8 cellular contexts compared by ENCODE assay signal in genomic region chr15:90004671-90005070, GRCh38. TPM values are rescaled to one million over a fixed set of nuclear protein-coding genes. Genes with fewer than 3 reads are reported as not detected.
A peak's percentile ranks its signal among the peaks of the same experiment; 100 is the strongest.
DNase-seq lines count a peak whose midpoint lies in the region; ATAC-seq, FAIRE-seq and TF ChIP-seq lines count a peak whose summit lies in the region.

No MANE protein-coding gene starts in this region.

- no peak for TF ChIP-seq RAD21 in A549 (conservative IDR thresholded peaks at IDR 0.05 in 1 of 2, IDR thresholded peaks at IDR 0.05 in 1 of 2)

- POLR2A ChIA-PET in A549 (lab: Yijun Ruan, JAX): interaction anchor here (0.5 to 1.1 kb wide), 3 partner anchors 66 to 111 kb away, joined by 3 to 4 read pairs (median 3); partner anchors contain the start of gene AP3S2

- H3K9me3 ChIP-seq in A549: no peaks in the 10 kb centered on the region
- H3K9me3 ChIP-seq in Karpas-422 (ENCODE audit: low read length): no peaks in the 10 kb centered on the region; the same call in 1 of the 2 replicates
- H3K9me3 ChIP-seq in right lobe of liver: no peaks in the 10 kb centered on the region

- WGBS in A549 (ENCODE audit: missing lambda C conversion rate): 50% methylated on average over 8 of the region's 8 CpGs
- 61% methylated on average over 8 of the region's 8 CpGs for WGBS in right lobe of liver (ENCODE audit: insufficient coverage, low coverage, low lambda C conversion rate, missing lambda C conversion rate)

- no peaks in the 10 kb centered on the region for H3K27me3 ChIP-seq in Karpas-422 (ENCODE audit: low read length)
- H3K27me3 ChIP-seq in right lobe of liver: no peaks in the 10 kb centered on the region

- no peak for TF ChIP-seq CTCF in A549 (IDR thresholded peaks at IDR 0.05)
- TF ChIP-seq CTCF in astrocyte of the spinal cord (IDR thresholded peaks at IDR 0.05; ENCODE audit: low read depth, low read length): no peak
- TF ChIP-seq CTCF in right lobe of liver (IDR thresholded peaks at IDR 0.05): no peak

- H3K4me3 Mint-ChIP-seq in stimulated activated naive B cell treated with anti-CD40 and anti-IgM and Interleukin-4, amounts not matched to agents 10 μg/mL and 1 μg/mL and 100 μg/mL, for 72 hours: peak overlapping the region; percentile 19 to 36

- ATAC-seq in A549 (peak; percentile 54 to 60; a peak in 4 of 6 replicates), right lobe of liver (peak in 2 of 4 donors; percentile 8 to 56), HG02981 (IDR thresholded peaks at IDR 0.05; ENCODE audit: unreplicated experiment) (no peak)
- no peak for ATAC-seq in stimulated activated naive B cell treated with anti-CD40 and anti-IgM and Interleukin-4, amounts not matched to agents 10 μg/mL and 1 μg/mL and 100 μg/mL, for 72 hours (replicated peaks)

- H3K79me2 ChIP-seq in Karpas-422 (ENCODE audit: low read length): peaks cover 78% of the 10 kb centered on the region

- H3K9ac ChIP-seq in Karpas-422 (ENCODE audit: low read length): peak overlapping the region; percentile 2; the same call in 1 of the 2 replicates

- H3K27ac ChIP-seq in A549: peak overlapping the region; percentile 46 to 97; a peak in 5 of 6 replicates
- peak overlapping the region; percentile 81; the same call in 1 of the 2 replicates for H3K27ac ChIP-seq in Karpas-422 (ENCODE audit: low read length)
- H3K27ac ChIP-seq in right lobe of liver: peak overlapping the region in 2 of 3 donors; percentile 87 to 98

- intact Hi-C loops in right lobe of liver (cut with DNase I): no loop called here

- H2AFZ ChIP-seq in Karpas-422 (ENCODE audit: low read length): no peak overlapping the region

- H3K4me1 ChIP-seq in A549: peaks cover 46% of the 10 kb centered on the region
- H3K4me1 ChIP-seq in Karpas-422 (ENCODE audit: low read length): peaks cover 65% of the 10 kb centered on the region
- H3K4me1 ChIP-seq in right lobe of liver: peaks cover 0 to 25% (median 0%) of the 10 kb centered on the region in 4 donors

- no peaks in the 10 kb centered on the region for H3K9me2 ChIP-seq in Karpas-422 (replicated peaks; ENCODE audit: insufficient read depth, low read length)

- H3K4me1 Mint-ChIP-seq in stimulated activated naive B cell treated with anti-CD40 and anti-IgM and Interleukin-4, amounts not matched to agents 10 μg/mL and 1 μg/mL and 100 μg/mL, for 72 hours: peaks cover 38 to 76% of the 10 kb centered on the region in 2 donors

- H3K9me3 Mint-ChIP-seq in stimulated activated naive B cell treated with anti-CD40 and anti-IgM and Interleukin-4, amounts not matched to agents 10 μg/mL and 1 μg/mL and 100 μg/mL, for 72 hours: peaks cover 2 to 3% of the 10 kb centered on the region in 2 donors

- H3K36me3 ChIP-seq in Karpas-422 (ENCODE audit: insufficient read depth, low read length) (peaks cover 15% of the 10 kb centered on the region), right lobe of liver (no peaks in the 10 kb centered on the region)

- H3K4me3 ChIP-seq in A549: no peak overlapping the region
- no peak overlapping the region for H3K4me3 ChIP-seq in Karpas-422 (ENCODE audit: low read length)
- no peak overlapping the region for H3K4me3 ChIP-seq in astrocyte of the spinal cord (ENCODE audit: low read depth, low read length)
- H3K4me3 ChIP-seq in right lobe of liver: no peak overlapping the region

- no peak for TF ChIP-seq EP300 in A549 (IDR thresholded peaks at IDR 0.05)

- 0 out of 2 replicates have a peak, but pooled peaks cover 5% of the 10 kb centered on the region for H4K20me1 ChIP-seq in Karpas-422 (ENCODE audit: insufficient read depth, low read depth, low read length)

- in situ Hi-C loops in astrocyte of the spinal cord (cut with HindIII; ENCODE audit: low sequenced_read_pairs): no loop called here

- H3K27me3 Mint-ChIP-seq in stimulated activated naive B cell treated with anti-CD40 and anti-IgM and Interleukin-4, amounts not matched to agents 10 μg/mL and 1 μg/mL and 100 μg/mL, for 72 hours: no peaks in the 10 kb centered on the region

- no peak for TF ChIP-seq POLR2A in A549 (IDR thresholded peaks at IDR 0.05; ENCODE audit: low read length)
- TF ChIP-seq POLR2A in right lobe of liver (IDR thresholded peaks at IDR 0.05): peak; percentile 32

- peak overlapping the region; percentile 63 for H3K4me2 ChIP-seq in A549
- H3K4me2 ChIP-seq in Karpas-422 (ENCODE audit: low read depth, low read length, poor library complexity, severe bottlenecking): peak overlapping the region; percentile 91

- peak overlapping the region; percentile 76 for H3K27ac Mint-ChIP-seq in stimulated activated naive B cell treated with anti-CD40 and anti-IgM and Interleukin-4, amounts not matched to agents 10 μg/mL and 1 μg/mL and 100 μg/mL, for 72 hours

- peaks cover 19 to 46% of the 10 kb centered on the region in 2 donors for H3K36me3 Mint-ChIP-seq in stimulated activated naive B cell treated with anti-CD40 and anti-IgM and Interleukin-4, amounts not matched to agents 10 μg/mL and 1 μg/mL and 100 μg/mL, for 72 hours

- FAIRE-seq in A549 (lab: Jason Lieb, UNC): no peak

- CTCF ChIA-PET in A549 (lab: Yijun Ruan, JAX): interaction anchor here (0.6 to 4.6 kb wide), 11 partner anchors 9 to 264 kb away, joined by 3 to 31 read pairs (median 5); no protein-coding TSS in a partner anchor

- DNase-seq in A549 (ENCODE audit: low read depth in 1 of 2, low spot score in 1 of 2) (peak; percentile 65 to 67), Karpas-422 (no peak), astrocyte of the spinal cord (ENCODE audit: low read depth, low spot score) (peak; percentile 89), right lobe of liver (peak in 2 of 3 donors; percentile 44 to 58), NCI-H1930 (lab: John Stamatoyannopoulos, UW) (no peak), GOT3 (lab: John Stamatoyannopoulos, UW) (no peak)
- DNase-seq in stimulated activated naive B cell treated with anti-CD40 and anti-IgM and Interleukin-4, amounts not matched to agents 10 μg/mL and 1 μg/mL and 100 μg/mL, for 72 hours: no peak

TF ChIP-seq in A549, 52 proteins besides CTCF, POLR2A, EP300 and RAD21:
- TF ChIP-seq GATA3 (IDR thresholded peaks at IDR 0.05; ENCODE audit: borderline replicate concordance): no peak
- TF ChIP-seq FOSL2 (IDR thresholded peaks at IDR 0.05): peak; percentile 16; the same call in 1 of the 2 replicates
- TF ChIP-seq FOSL2 (CRISPR knock-in tag; IDR thresholded peaks at IDR 0.05): peak; percentile 38; the same call in 1 of the 2 replicates
- TF ChIP-seq RARB (CRISPR knock-in tag; IDR thresholded peaks at IDR 0.05): no peak

RNA-seq across cellular contexts. Expression of gene ZNF710, which starts 3.5 kb away (rescaled TPM):
- 2.6 and 5.0 TPM in 2 replicates for polyA plus RNA-seq in A549 (2011; rRNA removed)
- 4.3 and 6.4 TPM in 2 replicates for polyA plus RNA-seq in A549 (2012; cell fraction: cytosol; rRNA removed)
- 13.5 and 14.4 TPM in 2 replicates for polyA plus RNA-seq in A549 (2012; cell fraction: nucleus; rRNA removed)
- 7.2 to 10.2 TPM (median 7.8 TPM) in 3 replicates for polyA plus RNA-seq in A549 (2017; fragmentation: RNase III; extraction: RNeasy Plus Mini Kit Qiagen cat#74134 plus additional on column Dnase treatment)
- 3.7 and 8.3 TPM in 2 replicates for polyA minus RNA-seq in A549 (2011; rRNA and poly(A)+ RNA removed)
- total RNA-seq in Karpas-422 (2014; rRNA removed; shearing (Covaris generic); ENCODE audit: low replicate concordance): 25.2 and 32.3 TPM in 2 replicates
- 10 to 100 TPM in 1 of 6 experiments, 1 to 10 TPM in 5; 4.7 to 17.1 (median 7.4) TPM for total RNA-seq in right lobe of liver

Comparison
In these comparisons a context has a peak if more than half of its experiments do, and no peak if none do; other contexts are left out.
1. ATAC-seq: peak in A549 (2 of 2); none in stimulated activated naive B cell treated with anti-CD40 and anti-IgM and Interleukin-4, amounts not matched to agents 10 μg/mL and 1 μg/mL and 100 μg/mL, for 72 hours (0 of 2) and HG02981 (single experiment).
2. DNase-seq: peak in A549 (2 of 2), astrocyte of the spinal cord (single experiment) and right lobe of liver (2 of 3); none in Karpas-422 (single experiment), stimulated activated naive B cell treated with anti-CD40 and anti-IgM and Interleukin-4, amounts not matched to agents 10 μg/mL and 1 μg/mL and 100 μg/mL, for 72 hours (single experiment), NCI-H1930 (0 of 2) and GOT3 (single experiment).
3. Peak in every context shown above with its lines, with median percentiles within 50 percentile points of each other: H3K27ac ChIP-seq.